Comparison of ENCODE assay signal across 8 cellular contexts in genomic region chr4:25312496-25313193, GRCh38.
DNase-seq lines count a peak whose midpoint lies in the region; TF ChIP-seq lines count a peak whose summit lies in the region.

Gene ZCCHC4, plus strand, starts transcription at chr4:25312774. Its CDS starts 36 bp downstream, at chr4:25312810.

- peaks cover 19% of the 10 kb centered on the region for H3F3A ChIP-seq in MM.1S (ENCODE audit: insufficient read depth, low read length)

- H3K36me3 ChIP-seq in MM.1S (replicated peaks; ENCODE audit: insufficient read depth, low read length) (0 out of 2 replicates have a peak, but pooled peaks cover 3% of the 10 kb centered on the region), neutrophil (no peaks in the 10 kb centered on the region)

- H3K27me3 ChIP-seq in MM.1S (replicated peaks; ENCODE audit: insufficient read depth, low read length): no peaks in the 10 kb centered on the region
- H3K27me3 ChIP-seq in neutrophil: no peaks in the 10 kb centered on the region

- peak; percentile 97 for DNase-seq in GM03348 (ENCODE audit: low spot score)
- DNase-seq in HCEC 1CT: peak; percentile 75
- peak; percentile 92 for DNase-seq in MM.1S
- peak; percentile 31 for DNase-seq in SIG-M5 (lab: John Stamatoyannopoulos, UW)
- DNase-seq in activated gamma-delta T cell (lab: John Stamatoyannopoulos, UW): peak; percentile 80
- peak; percentile 83 for DNase-seq in foreskin melanocyte
- peak; percentile 35 to 94 (median 85) for DNase-seq in substantia nigra (lab: John Stamatoyannopoulos, UW)

- H3K9me3 ChIP-seq in MM.1S (replicated peaks; ENCODE audit: insufficient read depth, low read length) (no peaks in the 10 kb centered on the region), neutrophil (no peaks in the 10 kb centered on the region)

- TF ChIP-seq CTCF in MM.1S (IDR thresholded peaks at IDR 0.05; ENCODE audit: low read length): peak; percentile 99
- TF ChIP-seq CTCF in neutrophil (IDR thresholded peaks at IDR 0.05): peak; percentile 97

- H3K4me3 ChIP-seq in MM.1S (ENCODE audit: low read length) (peak within 1 kb of the TSS; percentile 85), neutrophil (ENCODE audit: low read depth in 1 of 2, low read length in 1 of 2) (peak within 1 kb of the TSS; percentile 78 to 86)

- H3K4me1 ChIP-seq in MM.1S (ENCODE audit: low read length) (peaks cover 14% of the 10 kb centered on the region; the same call in 1 of the 2 replicates), neutrophil (ENCODE audit: control insufficient read depth in 1 of 2, insufficient read depth in 1 of 2, low read depth in 1 of 2, low read length in 1 of 2) (peaks cover 12 to 14% of the 10 kb centered on the region in 2 experiments)

- no peaks in the 10 kb centered on the region for H4K20me1 ChIP-seq in MM.1S (ENCODE audit: insufficient read depth, low read length)

- peaks cover 27% of the 10 kb centered on the region for H3K79me2 ChIP-seq in MM.1S (ENCODE audit: low read length)

- no peaks in the 10 kb centered on the region for H3K9me2 ChIP-seq in MM.1S (replicated peaks; ENCODE audit: insufficient read depth, low read length)

- H3K4me2 ChIP-seq in MM.1S (ENCODE audit: low read depth, low read length): peak within 1 kb of the TSS; percentile 73

- H3K27ac ChIP-seq in MM.1S (ENCODE audit: low read length) (peak within 1 kb of the TSS; percentile 21; the same call in 1 of the 2 replicates), neutrophil (peak within 1 kb of the TSS; percentile 34), substantia nigra (ENCODE audit: low read depth, low read length, poor library complexity, severe bottlenecking) (peak within 1 kb of the TSS; percentile 60)

- H3K9ac ChIP-seq in MM.1S (ENCODE audit: low read length): peak within 1 kb of the TSS; percentile 71

- H2AFZ ChIP-seq in MM.1S (ENCODE audit: low read length): peak within 1 kb of the TSS; percentile 87

Comparison
In these comparisons a context has a peak if more than half of its experiments do, and no peak if none do; other contexts are left out.
1. Peak in every context shown above with its lines: DNase-seq, H3K4me3 ChIP-seq and H3K27ac ChIP-seq.
2. DNase-seq: peak in every context shown above with its lines; median percentile 97 in GM03348; 92 in MM.1S; 85 in substantia nigra; 83 in foreskin melanocyte; 80 in activated gamma-delta T cell; 75 in HCEC 1CT; 31 in SIG-M5.